ENCODE assay signal across 18 cellular contexts in genomic region chr3:170656293-170656692, GRCh38.
"Had no signal": no experiment of that assay in that cellular context is flagged by ENCODE, and none has a peak within 500 bp of the region (broad histone marks: within the 10 kb centered on the region; RNA-seq: fewer than 3 reads in every experiment).

No MANE protein-coding gene starts in this region.

- FAIRE-seq: RCC 7860 had no signal

- H3K27ac ChIP-seq: KMS-11, RWPE1 had no signal

- H3K4me2 ChIP-seq: KMS-11, SK-N-SH had no signal

- H3K9ac ChIP-seq: KMS-11, SK-N-SH had no signal

- H3K9me3 ChIP-seq: SK-N-SH had no signal

- DNase-seq: IMR-90, Kasumi-1, MM.1S, NCI-H1092 treated with DMSO at 0.1 percent for 48 hours, NCI-H1436 treated with DMSO at 0.1 percent for 48 hours, NCI-H1694, NCI-H1930, NCI-H2081, NCI-H2107, NCI-H2227 treated with DMSO at 0.1 percent for 48 hours, NCI-H524, NCI-H526 treated with DMSO at 0.1 percent for 48 hours, NCI-H748 treated with DMSO at 0.1 percent for 48 hours, SHP77, SK-N-SH had no signal
